18 cellular contexts compared by ENCODE assay signal in genomic region chr14:61147369-61147897, GRCh38.
DNase-seq lines count a peak whose midpoint lies in the region; ATAC-seq, FAIRE-seq and TF ChIP-seq lines count a peak whose summit lies in the region.
"Had no signal": no experiment of that assay in that cellular context is flagged by ENCODE, and none has a peak within 500 bp of the region (broad histone marks: within the 10 kb centered on the region; RNA-seq: fewer than 3 reads in every experiment).

No MANE protein-coding gene starts in this region.

- no TSS peak for BruUV-seq in K562 (replicated peaks; lab: Mats Ljungman, UMichigan)

- no peaks in the 10 kb centered on the region for H4K20me1 ChIP-seq in K562 (replicated peaks; ENCODE audit: control insufficient read depth, insufficient read depth, low read length)

- no peak overlapping the region for H3K4me3 ChIP-seq in K562
- H3K4me3 ChIP-seq in right cardiac atrium (ENCODE audit: low read length): no peak overlapping the region
- no peak overlapping the region for H3K4me3 ChIP-seq in suprapubic skin
- H3K4me3 ChIP-seq in pancreas: no peak overlapping the region
- no peak overlapping the region for H3K4me3 ChIP-seq in uterus
- H3K4me3 ChIP-seq: spleen had no signal

- H3K27ac ChIP-seq in K562 (ENCODE audit: extremely low read depth, low read depth, low read length) (no peak overlapping the region), right cardiac atrium (ENCODE audit: low read length) (no peak overlapping the region), suprapubic skin (peak overlapping the region; percentile 87), pancreas (no peak overlapping the region), uterus (no peak overlapping the region)
- H3K27ac ChIP-seq: KMS-11, spleen had no signal

- no peaks in the 10 kb centered on the region for H3K79me2 ChIP-seq in K562 (ENCODE audit: control insufficient read depth, insufficient read depth, low read length)

- POLR2A ChIA-PET in K562 (lab: Yijun Ruan, JAX): interaction anchor here (0.6 to 1.1 kb wide), 2 partner anchors 9 to 162 kb away, joined by 3 read pairs; no protein-coding TSS in a partner anchor

- H3K27me3 ChIP-seq in K562 (ENCODE audit: control insufficient read depth in 2 of 2, insufficient read depth in 2 of 2, low read length in 2 of 2): no peaks in the 10 kb centered on the region; a peak in 1 of 5 replicates
- no peaks in the 10 kb centered on the region for H3K27me3 ChIP-seq in right cardiac atrium (ENCODE audit: control insufficient read depth, insufficient read depth)
- H3K27me3 ChIP-seq in suprapubic skin: no peaks in the 10 kb centered on the region
- H3K27me3 ChIP-seq in pancreas: no peaks in the 10 kb centered on the region
- H3K27me3 ChIP-seq in uterus: no peaks in the 10 kb centered on the region
- H3K27me3 ChIP-seq: spleen had no signal

- TF ChIP-seq RAD21 in K562 (CRISPR knock-in tag; conservative IDR thresholded peaks at IDR 0.05 in 1 of 2, IDR thresholded peaks at IDR 0.05 in 1 of 2): no peak

- H3K4me1 ChIP-seq in K562 (replicated peaks in 1 of 2; ENCODE audit: control insufficient read depth in 2 of 2, insufficient read depth in 2 of 2, low read length in 2 of 2) (no peaks in the 10 kb centered on the region; a peak in 1 of 5 replicates), right cardiac atrium (ENCODE audit: control insufficient read depth, insufficient read depth, low read length) (no peaks in the 10 kb centered on the region), suprapubic skin (peaks cover 27% of the 10 kb centered on the region), pancreas (no peaks in the 10 kb centered on the region), uterus (no peaks in the 10 kb centered on the region)
- H3K4me1 ChIP-seq: spleen had no signal

- intact Hi-C loops in K562 (cut with micrococcal nuclease): no loop called here
- intact Hi-C loops in right cardiac atrium (cut with DNase I): no loop called here
- intact Hi-C loops in pancreas (cut with DNase I): no loop called here
- intact Hi-C loops in uterus (cut with DNase I; ENCODE audit: low total_unique reads): no loop called here

- no peak for TF ChIP-seq CTCF in K562 (IDR thresholded peaks at IDR 0.05 in 2 of 3, conservative IDR thresholded peaks at IDR 0.05 in 1 of 3; ENCODE audit: insufficient read depth in 2 of 3, low read depth in 1 of 3, low read length in 3 of 3)
- no peak for TF ChIP-seq CTCF in suprapubic skin (IDR thresholded peaks at IDR 0.05)
- no peak for TF ChIP-seq CTCF in pancreas (IDR thresholded peaks at IDR 0.05)
- TF ChIP-seq CTCF in uterus (IDR thresholded peaks at IDR 0.05): no peak

- no peak overlapping the region for H3K4me2 ChIP-seq in K562 (ENCODE audit: insufficient read depth, low read length)
- H3K4me2 ChIP-seq: KMS-11 had no signal

- in situ Hi-C loops in K562 (cut with MboI): no loop called here

- no peak for ATAC-seq in K562
- ATAC-seq in right cardiac atrium: peak; percentile 43 to 66
- ATAC-seq in pancreas: no peak
- no peak for ATAC-seq in HG03520 (IDR thresholded peaks at IDR 0.05; ENCODE audit: unreplicated experiment)
- ATAC-seq: left colon; stimulated activated memory B cell treated with anti-CD40 and anti-IgM and Interleukin-4, amounts not matched to agents 10 μg/mL and 1 μg/mL and 100 μg/mL, for 72 hours had no signal

- H3K9ac ChIP-seq in K562 (ENCODE audit: insufficient read depth in 1 of 2, low read depth in 2 of 2, low read length in 2 of 2): no peak overlapping the region
- H3K9ac ChIP-seq: KMS-11 had no signal

- FAIRE-seq in K562 (lab: Jason Lieb, UNC) (no peak), pancreas (lab: Jason Lieb, UNC) (no peak)

- peaks cover 2% of the 10 kb centered on the region; the same call in 1 of the 2 replicates for H3K9me3 ChIP-seq in K562 (replicated peaks; ENCODE audit: control insufficient read depth, insufficient read depth, low read depth, low read length)
- peaks cover 2% of the 10 kb centered on the region for H3K9me3 ChIP-seq in right cardiac atrium (ENCODE audit: control insufficient read depth, low read length)
- no peaks in the 10 kb centered on the region for H3K9me3 ChIP-seq in suprapubic skin
- H3K9me3 ChIP-seq in pancreas: no peaks in the 10 kb centered on the region
- no peaks in the 10 kb centered on the region for H3K9me3 ChIP-seq in uterus

- H3K36me3 ChIP-seq in K562 (ENCODE audit: control insufficient read depth, insufficient read depth, low read length): no peaks in the 10 kb centered on the region
- no peaks in the 10 kb centered on the region for H3K36me3 ChIP-seq in suprapubic skin
- H3K36me3 ChIP-seq in pancreas: no peaks in the 10 kb centered on the region
- no peaks in the 10 kb centered on the region for H3K36me3 ChIP-seq in uterus
- H3K36me3 ChIP-seq: spleen had no signal

- TF ChIP-seq POLR2A in K562 (conservative IDR thresholded peaks at IDR 0.05): no peak
- TF ChIP-seq POLR2A in suprapubic skin (IDR thresholded peaks at IDR 0.05): no peak
- TF ChIP-seq POLR2A in uterus (IDR thresholded peaks at IDR 0.05): no peak

- H2AFZ ChIP-seq in K562 (ENCODE audit: low read depth, low read length): peak overlapping the region; percentile 72

- TF ChIP-seq EP300 in K562 (IDR thresholded peaks at IDR 0.05; ENCODE audit: low read length): no peak
- TF ChIP-seq EP300 in suprapubic skin (IDR thresholded peaks at IDR 0.05): no peak

- DNase-seq in NCI-H1417 (lab: John Stamatoyannopoulos, UW) (peak in 2 of 3 experiments; percentile 9 to 24), NCI-H1417 treated with DMSO at 0.1 percent for 48 hours (lab: John Stamatoyannopoulos, UW) (no peak), K562 (ENCODE audit: extremely low read depth in 1 of 4, low spot score in 3 of 4) (no peak), right cardiac atrium (no peak), suprapubic skin (ENCODE audit: low spot score in 2 of 2) (no peak), pancreas (no peak), uterus (no peak)
- DNase-seq: 8988T; activated CD4-positive, alpha-beta T cell treated with anti-CD3 and anti-CD28 coated beads, Interleukin-2, amount 10 ng/mL, durations not matched to agents 24 days and 14 days; activated naive CD4-positive, alpha-beta T cell treated with Interleukin-2 at 50 U/mL for 16 hours; DND-41; left colon; NCI-H446 treated with DMSO at 0.1 percent for 48 hours; spleen; SW 1271 had no signal

- H3K9me1 ChIP-seq in K562 (ENCODE audit: control insufficient read depth, insufficient read depth, low read length): no peaks in the 10 kb centered on the region

- CTCF ChIA-PET in K562 (lab: Yijun Ruan, JAX; ENCODE audit: low intra/inter-chr PET ratio): no interaction called here

- WGBS in K562 (ENCODE audit: insufficient coverage, low coverage, missing lambda C conversion rate): 9% methylated on average over 7 of the region's 9 CpGs
- WGBS in right cardiac atrium: 49% methylated on average over 9 of the region's 9 CpGs
- 36% methylated on average over 9 of the region's 9 CpGs for WGBS in suprapubic skin
- WGBS in pancreas, 2 donors: 72 to 74% methylated on average over 9 of the region's 9 CpGs

TF ChIP-seq in K562, 482 proteins besides CTCF, POLR2A, EP300 and RAD21 (continues in another document):
- TF ChIP-seq TARDBP (IDR thresholded peaks at IDR 0.05): no peak
- TF ChIP-seq POLR2AphosphoS2 (IDR thresholded peaks at IDR 0.05; ENCODE audit: low read length): no peak
- no peak for TF ChIP-seq NFATC3 (IDR thresholded peaks at IDR 0.05)
- TF ChIP-seq TBP (optimal IDR thresholded peaks at IDR 0.05; ENCODE audit: low read depth, low read length): no peak
- TF ChIP-seq MEF2A (IDR thresholded peaks at IDR 0.05; ENCODE audit: control insufficient read depth, low read depth, low read length): no peak
- no peak for TF ChIP-seq ZMIZ1 (IDR thresholded peaks at IDR 0.05; ENCODE audit: low read depth in 2 of 2, low read length in 2 of 2)
- no peak for TF ChIP-seq CBX1 (IDR thresholded peaks at IDR 0.05; ENCODE audit: low read depth)
- no peak for TF ChIP-seq ZNF124 (CRISPR knock-in tag; IDR thresholded peaks at IDR 0.05)
- TF ChIP-seq SETDB1 (IDR thresholded peaks at IDR 0.05; ENCODE audit: low read length): no peak
- no peak for TF ChIP-seq SIN3B (IDR thresholded peaks at IDR 0.05; ENCODE audit: low read depth)
- no peak for TF ChIP-seq KDM2B (CRISPR knock-in tag; IDR thresholded peaks at IDR 0.05)

Comparison
In these comparisons a context has a peak if more than half of its experiments do, and no peak if none do; other contexts are left out.
1. DNase-seq: peak in NCI-H1417 (2 of 3); none in NCI-H1417 treated with DMSO at 0.1 percent for 48 hours (single experiment), K562 (0 of 4), right cardiac atrium (0 of 3), suprapubic skin (0 of 2), pancreas (0 of 6) and uterus (0 of 2).
2. ATAC-seq: peak in right cardiac atrium (2 of 2); none in K562 (single experiment), pancreas (0 of 4) and HG03520 (single experiment).